In genomic region chr3:136883967-136884720, GRCh38 we compare ENCODE assay signal across 15 cellular contexts. TPM values are rescaled to one million over a fixed set of nuclear protein-coding genes. Genes with fewer than 3 reads are reported as not detected.
DNase-seq lines count a peak whose midpoint lies in the region; ATAC-seq lines count a peak whose summit lies in the region.
"Had no signal": no experiment of that assay in that cellular context is flagged by ENCODE, and none has a peak within 500 bp of the region (broad histone marks: within the 10 kb centered on the region; RNA-seq: fewer than 3 reads in every experiment).

No MANE protein-coding gene starts in this region.

- no peaks in the 10 kb centered on the region for H3K36me3 ChIP-seq in CD8-positive, alpha-beta memory T cell (ENCODE audit: insufficient read depth, low read length)

- POLR2A ChIA-PET in CD8-positive, alpha-beta memory T cell (lab: Charles Lee) = interaction anchor here (2.5 kb wide), 1 partner anchor 22 kb away, joined by 13 read pairs; the partner anchor contains the start of gene NCK1

- H3K36me3 Mint-ChIP-seq in CD8-positive, alpha-beta memory T cell = peaks cover 1 to 11% (median 9%) of the 10 kb centered on the region in 3 donors

- no peaks in the 10 kb centered on the region for H3K9me3 ChIP-seq in CD8-positive, alpha-beta memory T cell (ENCODE audit: low read length)
- H3K9me3 ChIP-seq: psoas muscle had no signal

- CTCF ChIA-PET in CD8-positive, alpha-beta memory T cell (lab: Charles Lee) = interaction anchor here (1.4 to 2.3 kb wide), 4 partner anchors 22 to 132 kb away, joined by 3 to 11 read pairs (median 5); partner anchors contain the start of genes IL20RB, NCK1 and STAG1

- peaks cover 0 to 1% of the 10 kb centered on the region in 2 donors for H3K27me3 Mint-ChIP-seq in CD8-positive, alpha-beta memory T cell
- H3K27me3 Mint-ChIP-seq: stimulated activated naive CD8-positive, alpha-beta T cell treated with anti-CD3 and anti-CD28 coated beads, Interleukin-15, amount 100 ng/mL, for 72 hours had no signal

- H3K27me3 ChIP-seq in CD8-positive, alpha-beta memory T cell (ENCODE audit: insufficient read depth, low read length, poor library complexity, severe bottlenecking) = no peaks in the 10 kb centered on the region

- peaks cover 77 to 88% (median 86%) of the 10 kb centered on the region in 3 donors for H3K4me1 Mint-ChIP-seq in CD8-positive, alpha-beta memory T cell

- peaks cover 0 to 2% (median 0%) of the 10 kb centered on the region in 5 donors for H3K9me3 Mint-ChIP-seq in CD8-positive, alpha-beta memory T cell

- H3K4me3 ChIP-seq in CD8-positive, alpha-beta memory T cell (ENCODE audit: low read length) = no peak overlapping the region
- H3K4me3 ChIP-seq: psoas muscle had no signal

- peaks cover 66% of the 10 kb centered on the region for H3K4me1 ChIP-seq in CD8-positive, alpha-beta memory T cell (ENCODE audit: insufficient read depth, low read length)

- no peak for DNase-seq in CD8-positive, alpha-beta memory T cell
- DNase-seq in NCI-H446 treated with DMSO at 0.1 percent for 48 hours (lab: John Stamatoyannopoulos, UW) (peak; percentile 71), cerebellum (ENCODE audit: low spot score) (peak; percentile 62), NOMO-1 treated with dmso at 0.1 percent for 144 hours (lab: John Stamatoyannopoulos, UW; ENCODE audit: unreplicated experiment) (no peak), NCI-H345 treated with DMSO at 0.1 percent for 48 hours (lab: John Stamatoyannopoulos, UW; ENCODE audit: unreplicated experiment) (no peak)
- DNase-seq: activated naive CD4-positive, alpha-beta T cell; IMR-90; mesendoderm; NCI-H526 treated with DMSO at 0.1 percent for 48 hours; psoas muscle; stimulated activated CD4-positive, alpha-beta T cell treated with anti-CD3 and anti-CD28 coated beads, Interleukin-1b, Interleukin-23, amount 100 ng/mL, for 48 hours; stimulated activated naive CD8-positive, alpha-beta T cell treated with anti-CD3 and anti-CD28 coated beads, Interleukin-15, amount 100 ng/mL, for 72 hours had no signal

- no peak overlapping the region for H3K27ac ChIP-seq in CD8-positive, alpha-beta memory T cell (ENCODE audit: low read depth, low read length)
- H3K27ac ChIP-seq: psoas muscle had no signal

- ATAC-seq in HG03066 (IDR thresholded peaks at IDR 0.05; ENCODE audit: low read depth, unreplicated experiment) (peak; percentile 48), HG02973 (IDR thresholded peaks at IDR 0.05; ENCODE audit: unreplicated experiment) (no peak), HG02571 (IDR thresholded peaks at IDR 0.05; ENCODE audit: unreplicated experiment) (no peak)
- ATAC-seq: stimulated activated naive CD8-positive, alpha-beta T cell treated with anti-CD3 and anti-CD28 coated beads, Interleukin-15, amount 100 ng/mL, for 72 hours had no signal

- peak overlapping the region in 6 of 7 donors; percentile 4 to 63 (median 17) for H3K4me3 Mint-ChIP-seq in CD8-positive, alpha-beta memory T cell

- peak overlapping the region; percentile 2 to 89 (median 69) for H3K27ac Mint-ChIP-seq in CD8-positive, alpha-beta memory T cell

RNA-seq across cellular contexts. Expression of gene NCK1, which starts 22.1 kb away (rescaled TPM):
- 10 to 100 TPM; 30.9 to 33.3 TPM for total RNA-seq in CD8-positive, alpha-beta memory T cell
- 62.9 TPM for polyA plus RNA-seq in CD8-positive, alpha-beta memory T cell
- total RNA-seq in cerebellum = 32.0 TPM

Comparison
In these comparisons a context has a peak if more than half of its experiments do, and no peak if none do; other contexts are left out.
1. DNase-seq: peak in NCI-H446 treated with DMSO at 0.1 percent for 48 hours (single experiment) and cerebellum (single experiment); none in CD8-positive, alpha-beta memory T cell (0 of 5), NOMO-1 treated with dmso at 0.1 percent for 144 hours (single experiment) and NCI-H345 treated with DMSO at 0.1 percent for 48 hours (single experiment).